ENCODE assay signal across 21 cellular contexts in genomic region chr3:47429476-47430270, GRCh38. TPM values are rescaled to one million over a fixed set of nuclear protein-coding genes. Genes with fewer than 3 reads are reported as not detected.
DNase-seq lines count a peak whose midpoint lies in the region; ATAC-seq and TF ChIP-seq lines count a peak whose summit lies in the region.
"Had no signal": no experiment of that assay in that cellular context is flagged by ENCODE, and none has a peak within 500 bp of the region (broad histone marks: within the 10 kb centered on the region; RNA-seq: fewer than 3 reads in every experiment).

No MANE protein-coding gene starts in this region.

- ATAC-seq in activated CD8-positive, alpha-beta T cell treated with anti-CD3 and anti-CD28 coated beads for 36 hours: no peak
- ATAC-seq in stimulated activated naive B cell treated with anti-CD40 and anti-IgM and Interleukin-4, amounts not matched to agents 10 μg/mL and 1 μg/mL and 100 μg/mL, for 72 hours (replicated peaks): no peak
- no peak for ATAC-seq in GM18909 (IDR thresholded peaks at IDR 0.05; ENCODE audit: poor library complexity, unreplicated experiment)
- ATAC-seq: activated CD4-positive, CD25-positive, alpha-beta regulatory T cell treated with anti-CD3 and anti-CD28 coated beads, Interleukin-2, amount 50 U/mL, for 24 hours had no signal

- H3K4me1 Mint-ChIP-seq in CD8-positive, alpha-beta memory T cell: no peaks in the 10 kb centered on the region
- peaks cover 4% of the 10 kb centered on the region for H3K4me1 Mint-ChIP-seq in activated CD8-positive, alpha-beta T cell treated with anti-CD3 and anti-CD28 coated beads for 36 hours (ENCODE audit: low read depth)
- H3K4me1 Mint-ChIP-seq in stimulated activated naive B cell treated with anti-CD40 and anti-IgM and Interleukin-4, amounts not matched to agents 10 μg/mL and 1 μg/mL and 100 μg/mL, for 72 hours: peaks cover 0 to 3% of the 10 kb centered on the region in 2 donors

- H3K4me1 ChIP-seq in CD8-positive, alpha-beta memory T cell (ENCODE audit: insufficient read depth, low read length): no peaks in the 10 kb centered on the region
- H3K4me1 ChIP-seq: uterus had no signal

- no peaks in the 10 kb centered on the region for H3K9me3 Mint-ChIP-seq in CD8-positive, alpha-beta memory T cell
- H3K9me3 Mint-ChIP-seq in activated CD8-positive, alpha-beta T cell treated with anti-CD3 and anti-CD28 coated beads for 36 hours: no peaks in the 10 kb centered on the region
- no peaks in the 10 kb centered on the region for H3K9me3 Mint-ChIP-seq in stimulated activated naive B cell treated with anti-CD40 and anti-IgM and Interleukin-4, amounts not matched to agents 10 μg/mL and 1 μg/mL and 100 μg/mL, for 72 hours
- H3K9me3 Mint-ChIP-seq: activated CD4-positive, alpha-beta memory T cell treated with anti-CD3 and anti-CD28 coated beads, Interleukin-2, amount 10 ng/mL, durations not matched to agents 7 days and 5 days had no signal

- no peaks in the 10 kb centered on the region for H3K27me3 Mint-ChIP-seq in CD8-positive, alpha-beta memory T cell
- H3K27me3 Mint-ChIP-seq in activated CD8-positive, alpha-beta T cell treated with anti-CD3 and anti-CD28 coated beads for 36 hours: no peaks in the 10 kb centered on the region
- no peaks in the 10 kb centered on the region for H3K27me3 Mint-ChIP-seq in stimulated activated naive B cell treated with anti-CD40 and anti-IgM and Interleukin-4, amounts not matched to agents 10 μg/mL and 1 μg/mL and 100 μg/mL, for 72 hours
- H3K27me3 Mint-ChIP-seq: activated CD4-positive, alpha-beta memory T cell treated with anti-CD3 and anti-CD28 coated beads, Interleukin-2, amount 10 ng/mL, durations not matched to agents 7 days and 5 days had no signal

- no peak overlapping the region for H3K4me3 ChIP-seq in CD8-positive, alpha-beta memory T cell (ENCODE audit: low read length)
- H3K4me3 ChIP-seq: coronary artery, PC-9, prostate gland, uterus had no signal

- no peak for DNase-seq in CD8-positive, alpha-beta memory T cell
- no peak for DNase-seq in activated CD8-positive, alpha-beta T cell treated with anti-CD3 and anti-CD28 coated beads for 36 hours
- DNase-seq in islet precursor cell (peak; percentile 16), GDM1 (lab: John Stamatoyannopoulos, UW) (no peak), AG08396 (ENCODE audit: low spot score) (no peak)
- no peak for DNase-seq in stimulated activated naive B cell treated with anti-CD40 and anti-IgM and Interleukin-4, amounts not matched to agents 10 μg/mL and 1 μg/mL and 100 μg/mL, for 72 hours
- DNase-seq: activated CD4-positive, alpha-beta memory T cell treated with anti-CD3 and anti-CD28 coated beads, Interleukin-2, amount 10 ng/mL, durations not matched to agents 7 days and 5 days; DMS 273 treated with DMSO at 0.1 percent for 48 hours; GOT3; KG1; NCI-H1436; NCI-H510A treated with DMSO at 0.1 percent for 48 hours; PC-9; SHP77; stimulated activated CD8-positive, alpha-beta memory T cell treated with anti-CD3 and anti-CD28 coated beads, Interleukin-4, amount 100 ng/mL, for 48 hours; uterus had no signal

- no peaks in the 10 kb centered on the region for H3K9me3 ChIP-seq in CD8-positive, alpha-beta memory T cell (ENCODE audit: low read length)
- H3K9me3 ChIP-seq: prostate gland, uterus had no signal

- intact Hi-C loops in activated CD8-positive, alpha-beta T cell treated with anti-CD3 and anti-CD28 coated beads for 36 hours (cut with micrococcal nuclease): no loop called here

- peak overlapping the region in 5 of 8 donors; percentile 5 to 69 (median 63) for H3K27ac Mint-ChIP-seq in CD8-positive, alpha-beta memory T cell
- H3K27ac Mint-ChIP-seq in activated CD8-positive, alpha-beta T cell treated with anti-CD3 and anti-CD28 coated beads for 36 hours: peak overlapping the region; percentile 2
- peak overlapping the region; percentile 60 for H3K27ac Mint-ChIP-seq in stimulated activated naive B cell treated with anti-CD40 and anti-IgM and Interleukin-4, amounts not matched to agents 10 μg/mL and 1 μg/mL and 100 μg/mL, for 72 hours
- H3K27ac Mint-ChIP-seq: activated CD4-positive, alpha-beta memory T cell treated with anti-CD3 and anti-CD28 coated beads, Interleukin-2, amount 10 ng/mL, durations not matched to agents 7 days and 5 days had no signal

- peaks cover 54% of the 10 kb centered on the region for H3K36me3 ChIP-seq in CD8-positive, alpha-beta memory T cell (ENCODE audit: insufficient read depth, low read length)
- H3K36me3 ChIP-seq: uterus had no signal

- POLR2A ChIA-PET in CD8-positive, alpha-beta memory T cell (lab: Charles Lee): no interaction called here
- POLR2A ChIA-PET in activated CD8-positive, alpha-beta T cell treated with anti-CD3 and anti-CD28 coated beads for 36 hours (lab: Charles Lee): interaction anchor here (1.0 to 1.3 kb wide), 3 partner anchors 9 to 82 kb away, joined by 3 to 4 read pairs (median 4); no protein-coding TSS in a partner anchor

- no peaks in the 10 kb centered on the region for H3K27me3 ChIP-seq in CD8-positive, alpha-beta memory T cell (ENCODE audit: insufficient read depth, low read length, poor library complexity, severe bottlenecking)
- H3K27me3 ChIP-seq: uterus had no signal

- H3K36me3 Mint-ChIP-seq in CD8-positive, alpha-beta memory T cell: peaks cover 4 to 83% (median 16%) of the 10 kb centered on the region in 3 donors
- H3K36me3 Mint-ChIP-seq in activated CD8-positive, alpha-beta T cell treated with anti-CD3 and anti-CD28 coated beads for 36 hours (ENCODE audit: low read depth): peaks cover 18% of the 10 kb centered on the region
- peaks cover 26 to 60% of the 10 kb centered on the region in 2 donors for H3K36me3 Mint-ChIP-seq in stimulated activated naive B cell treated with anti-CD40 and anti-IgM and Interleukin-4, amounts not matched to agents 10 μg/mL and 1 μg/mL and 100 μg/mL, for 72 hours

- CTCF ChIA-PET in CD8-positive, alpha-beta memory T cell (lab: Charles Lee): interaction anchor here (0.8 to 1.0 kb wide), 2 partner anchors 8 to 22 kb away, joined by 3 read pairs; no protein-coding TSS in a partner anchor
- CTCF ChIA-PET in activated CD8-positive, alpha-beta T cell treated with anti-CD3 and anti-CD28 coated beads for 36 hours (lab: Charles Lee): interaction anchor here (1.2 to 2.9 kb wide), 3 partner anchors 8 to 10 kb away, joined by 4 to 14 read pairs (median 5); no protein-coding TSS in a partner anchor

- no peak for TF ChIP-seq CTCF in activated CD8-positive, alpha-beta T cell treated with anti-CD3 and anti-CD28 coated beads for 36 hours (IDR thresholded peaks at IDR 0.05)

- no peak overlapping the region for H3K4me3 Mint-ChIP-seq in CD8-positive, alpha-beta memory T cell
- H3K4me3 Mint-ChIP-seq in activated CD8-positive, alpha-beta T cell treated with anti-CD3 and anti-CD28 coated beads for 36 hours: no peak overlapping the region
- H3K4me3 Mint-ChIP-seq in stimulated activated naive B cell treated with anti-CD40 and anti-IgM and Interleukin-4, amounts not matched to agents 10 μg/mL and 1 μg/mL and 100 μg/mL, for 72 hours: no peak overlapping the region
- H3K4me3 Mint-ChIP-seq: activated CD4-positive, alpha-beta memory T cell treated with anti-CD3 and anti-CD28 coated beads, Interleukin-2, amount 10 ng/mL, durations not matched to agents 7 days and 5 days had no signal

- H3K27ac ChIP-seq in CD8-positive, alpha-beta memory T cell (ENCODE audit: low read depth, low read length): no peak overlapping the region
- H3K27ac ChIP-seq: C4-2B, coronary artery, PC-9, prostate gland, uterus had no signal

RNA-seq across cellular contexts. Expression of gene SCAP, which starts 46.1 kb away (rescaled TPM):
- 10 to 100 TPM; 66.4 to 73.4 TPM for total RNA-seq in CD8-positive, alpha-beta memory T cell
- polyA plus RNA-seq in CD8-positive, alpha-beta memory T cell: 60.3 TPM
- 10 to 100 TPM; 45.1 to 52.2 TPM for total RNA-seq in activated CD8-positive, alpha-beta T cell treated with anti-CD3 and anti-CD28 coated beads for 36 hours

RNA-seq across cellular contexts. Expression of gene PTPN23, which starts 48.9 kb away (rescaled TPM):
- total RNA-seq in CD8-positive, alpha-beta memory T cell: 10 to 100 TPM; 30.5 to 36.1 TPM
- polyA plus RNA-seq in CD8-positive, alpha-beta memory T cell: 4.4 TPM
- total RNA-seq in activated CD8-positive, alpha-beta T cell treated with anti-CD3 and anti-CD28 coated beads for 36 hours: 10 to 100 TPM; 20.7 to 22.6 TPM

Comparison
In these comparisons a context has a peak if more than half of its experiments do, and no peak if none do; other contexts are left out.
1. H3K27ac Mint-ChIP-seq: peak in every context shown above with its lines; median percentile 63 in CD8-positive, alpha-beta memory T cell; 60 in stimulated activated naive B cell treated with anti-CD40 and anti-IgM and Interleukin-4, amounts not matched to agents 10 μg/mL and 1 μg/mL and 100 μg/mL, for 72 hours; 2 in activated CD8-positive, alpha-beta T cell treated with anti-CD3 and anti-CD28 coated beads for 36 hours.